ENCODE assay signal across 2 cellular contexts in genomic region chr1:159587461-159587951, GRCh38.
A peak's percentile ranks its signal among the peaks of the same experiment; 100 is the strongest.
TF ChIP-seq lines count a peak whose summit lies in the region.

TSS of gene APCS (plus strand) at chr1:159587826. CDS start at chr1:159587922, 96 bp downstream.

TF ChIP-seq in liver, 16 proteins besides CTCF, POLR2A, EP300 and RAD21 (continued from another document):
- peak; percentile 87 for TF ChIP-seq MAX (IDR thresholded peaks at IDR 0.05)
- TF ChIP-seq EGR1 (IDR thresholded peaks at IDR 0.05; ENCODE audit: low read depth in 2 of 2): peak; percentile 59 to 86
- peak; percentile 90 for TF ChIP-seq ZBTB33 (IDR thresholded peaks at IDR 0.05)
- peak; percentile 58 for TF ChIP-seq HNF4G (IDR thresholded peaks at IDR 0.05)
- peak; percentile 95 for TF ChIP-seq REST (IDR thresholded peaks at IDR 0.05)
- peak; percentile 43 for TF ChIP-seq NR2F2 (IDR thresholded peaks at IDR 0.05)
- TF ChIP-seq SP1 (IDR thresholded peaks at IDR 0.05): peak; percentile 97
- TF ChIP-seq GABPA (IDR thresholded peaks at IDR 0.05 in 1 of 2, conservative IDR thresholded peaks at IDR 0.05 in 1 of 2): no peak

TF ChIP-seq in HepG2, 621 proteins besides CTCF, POLR2A, EP300 and RAD21:
- no peak for TF ChIP-seq PAXIP1 (CRISPR knock-in tag; conservative IDR thresholded peaks at IDR 0.05)
- TF ChIP-seq BRF2 (CRISPR knock-in tag; IDR thresholded peaks at IDR 0.05): no peak
- TF ChIP-seq ZNF496 (CRISPR knock-in tag; IDR thresholded peaks at IDR 0.05; ENCODE audit: insufficient replicate concordance): no peak
- TF ChIP-seq ZNF629 (CRISPR knock-in tag; conservative IDR thresholded peaks at IDR 0.05): no peak
- TF ChIP-seq ZNF790 (CRISPR knock-in tag; IDR thresholded peaks at IDR 0.05; ENCODE audit: borderline replicate concordance): no peak
- TF ChIP-seq NFKBIZ (CRISPR knock-in tag; IDR thresholded peaks at IDR 0.05): no peak
- no peak for TF ChIP-seq PLSCR1 (CRISPR knock-in tag; IDR thresholded peaks at IDR 0.05; ENCODE audit: borderline replicate concordance)
- TF ChIP-seq GLI4 (CRISPR knock-in tag; IDR thresholded peaks at IDR 0.05; ENCODE audit: borderline replicate concordance): no peak
- no peak for TF ChIP-seq ZNF619 (CRISPR knock-in tag; IDR thresholded peaks at IDR 0.05)
- no peak for TF ChIP-seq RCOR2 (CRISPR knock-in tag; IDR thresholded peaks at IDR 0.05)
- TF ChIP-seq SMARCE1 (IDR thresholded peaks at IDR 0.05; ENCODE audit: borderline replicate concordance): no peak
- TF ChIP-seq ATF4 (CRISPR knock-in tag; IDR thresholded peaks at IDR 0.05): no peak
TF ChIP-seq in HepG2: peak in this region for 0.
